ENCODE assay signal across 8 cellular contexts in genomic region chr1:52928083-52928404, GRCh38. TPM values are rescaled to one million over a fixed set of nuclear protein-coding genes. Genes with fewer than 3 reads are reported as not detected.
A peak's percentile ranks its signal among the peaks of the same experiment; 100 is the strongest.
DNase-seq lines count a peak whose midpoint lies in the region; ATAC-seq and TF ChIP-seq lines count a peak whose summit lies in the region.

No MANE protein-coding gene starts in this region.

- H2AFZ ChIP-seq in MM.1S (ENCODE audit: low read length): peak overlapping the region; percentile 98; the same call in 1 of the 2 replicates

- DNase-seq in CD4-positive, alpha-beta T cell: no peak
- no peak for DNase-seq in MM.1S
- DNase-seq in naive thymus-derived CD8-positive, alpha-beta T cell: peak in 1 of 10 donors; percentile 15
- no peak for DNase-seq in NCI-H1694 treated with DMSO at 0.1 percent for 48 hours (lab: John Stamatoyannopoulos, UW)
- DNase-seq in NCI-H526 treated with DMSO at 0.1 percent for 48 hours (lab: John Stamatoyannopoulos, UW): no peak
- DNase-seq in NCI-H748 (lab: John Stamatoyannopoulos, UW; ENCODE audit: unreplicated experiment): no peak

- H3K27me3 Mint-ChIP-seq in CD4-positive, alpha-beta T cell: no peaks in the 10 kb centered on the region
- peaks cover 0 to 10% (median 0%) of the 10 kb centered on the region in 5 donors for H3K27me3 Mint-ChIP-seq in naive thymus-derived CD8-positive, alpha-beta T cell

- CTCF ChIA-PET in CD4-positive, alpha-beta T cell (lab: Charles Lee): no interaction called here

- peaks cover 3% of the 10 kb centered on the region; the same call in 1 of the 2 replicates for H3K79me2 ChIP-seq in MM.1S (ENCODE audit: low read length)

- H3K9me3 Mint-ChIP-seq in CD4-positive, alpha-beta T cell: no peaks in the 10 kb centered on the region
- no peaks in the 10 kb centered on the region for H3K9me3 Mint-ChIP-seq in naive thymus-derived CD8-positive, alpha-beta T cell

- peak overlapping the region; percentile 81 for H3K4me3 Mint-ChIP-seq in CD4-positive, alpha-beta T cell
- H3K4me3 Mint-ChIP-seq in naive thymus-derived CD8-positive, alpha-beta T cell: peak overlapping the region; percentile 82 to 96 (median 90)

- H3K4me2 ChIP-seq in MM.1S (ENCODE audit: low read depth, low read length): peak overlapping the region; percentile 99

- no peaks in the 10 kb centered on the region for H3K27me3 ChIP-seq in CD4-positive, alpha-beta T cell (ENCODE audit: control insufficient read depth, insufficient read depth, low read length)
- H3K27me3 ChIP-seq in MM.1S (replicated peaks; ENCODE audit: insufficient read depth, low read length) (no peaks in the 10 kb centered on the region), endocrine pancreas (ENCODE audit: control insufficient read depth, insufficient read depth, low read length) (no peaks in the 10 kb centered on the region)

- H3K4me3 ChIP-seq in MM.1S (ENCODE audit: low read length) (peak overlapping the region; percentile 88), endocrine pancreas (ENCODE audit: control insufficient read depth, insufficient read depth, low read length) (peak overlapping the region; percentile 62)

- intact Hi-C loops in CD4-positive, alpha-beta T cell (cut with DNase I, micrococcal nuclease): loop anchor here (5.0 to 10.0 kb wide), 5 partner anchors 83 to 1127 kb away; partner anchors contain the start of genes MAGOH (in 1 of the 2), ORC1 (in 1 of the 2), PRPF38A (in 1 of the 2) and TCEANC2 (in 1 of the 2)

- H3K9me2 ChIP-seq in MM.1S (replicated peaks; ENCODE audit: insufficient read depth, low read length): no peaks in the 10 kb centered on the region

- H3K4me1 ChIP-seq in MM.1S (ENCODE audit: low read length): 0 out of 2 replicates have a peak, but pooled peaks cover 2% of the 10 kb centered on the region
- H3K4me1 ChIP-seq in endocrine pancreas (ENCODE audit: control insufficient read depth, insufficient read depth, low read length): no peaks in the 10 kb centered on the region

- H3F3A ChIP-seq in MM.1S (ENCODE audit: insufficient read depth, low read length): no peaks in the 10 kb centered on the region

- POLR2A ChIA-PET in CD4-positive, alpha-beta T cell (lab: Charles Lee): interaction anchor here (0.9 to 1.5 kb wide), 3 partner anchors 10 to 86 kb away, joined by 3 to 11 read pairs (median 7); no protein-coding TSS in a partner anchor
- POLR2A ChIA-PET in naive thymus-derived CD8-positive, alpha-beta T cell (lab: Charles Lee): interaction anchor here (1.5 kb wide), 1 partner anchor 86 kb away, joined by 5 read pairs; no protein-coding TSS in a partner anchor

- H3K4me1 Mint-ChIP-seq in CD4-positive, alpha-beta T cell (ENCODE audit: low read depth): peaks cover 37% of the 10 kb centered on the region
- peaks cover 10 to 36% (median 18%) of the 10 kb centered on the region in 4 donors for H3K4me1 Mint-ChIP-seq in naive thymus-derived CD8-positive, alpha-beta T cell

- no peak for TF ChIP-seq CTCF in CD4-positive, alpha-beta T cell (IDR thresholded peaks at IDR 0.05)
- no peak for TF ChIP-seq CTCF in MM.1S (IDR thresholded peaks at IDR 0.05; ENCODE audit: low read length)

- H3K27ac ChIP-seq in CD4-positive, alpha-beta T cell (ENCODE audit: low read depth, low read length): no peak overlapping the region
- H3K27ac ChIP-seq in MM.1S (ENCODE audit: low read length): no peak overlapping the region

- H3K9ac ChIP-seq in MM.1S (ENCODE audit: low read length) (no peak overlapping the region), endocrine pancreas (ENCODE audit: control insufficient read depth, insufficient read depth, low read length) (peak overlapping the region; percentile 77)

- H3K36me3 ChIP-seq in MM.1S (replicated peaks; ENCODE audit: insufficient read depth, low read length) (no peaks in the 10 kb centered on the region), endocrine pancreas (ENCODE audit: control insufficient read depth, insufficient read depth, low read length) (no peaks in the 10 kb centered on the region)

- no peaks in the 10 kb centered on the region for H3K9me3 ChIP-seq in CD4-positive, alpha-beta T cell (ENCODE audit: control insufficient read depth, low read length)
- H3K9me3 ChIP-seq in MM.1S (replicated peaks; ENCODE audit: insufficient read depth, low read length) (no peaks in the 10 kb centered on the region), endocrine pancreas (ENCODE audit: control insufficient read depth, low read length) (no peaks in the 10 kb centered on the region)

- H3K36me3 Mint-ChIP-seq in CD4-positive, alpha-beta T cell (ENCODE audit: low read depth): peaks cover 4% of the 10 kb centered on the region
- no peaks in the 10 kb centered on the region for H3K36me3 Mint-ChIP-seq in naive thymus-derived CD8-positive, alpha-beta T cell

- peak overlapping the region; percentile 38 for H3K27ac Mint-ChIP-seq in CD4-positive, alpha-beta T cell
- peak overlapping the region in 9 of 10 donors; percentile 65 to 94 (median 89) for H3K27ac Mint-ChIP-seq in naive thymus-derived CD8-positive, alpha-beta T cell

- peak; percentile 4 for ATAC-seq in CD4-positive, alpha-beta T cell (ENCODE audit: poor library complexity)
- peak in 1 of 2 donors; percentile 16 for ATAC-seq in naive thymus-derived CD8-positive, alpha-beta T cell
- ATAC-seq in HG03097 (IDR thresholded peaks at IDR 0.05; ENCODE audit: low FRiP score, unreplicated experiment): no peak

- H4K20me1 ChIP-seq in MM.1S (ENCODE audit: insufficient read depth, low read length): no peaks in the 10 kb centered on the region

RNA-seq across cellular contexts. Expression of gene SCP2, which starts 1.0 kb away (rescaled TPM):
- 10 to 100 TPM; 22.7 to 27.0 TPM for total RNA-seq in CD4-positive, alpha-beta T cell
- 10 to 100 TPM; 44.9 to 46.4 TPM for total RNA-seq in naive thymus-derived CD8-positive, alpha-beta T cell
- polyA plus RNA-seq in naive thymus-derived CD8-positive, alpha-beta T cell: 100 to 1,000 TPM; 117 to 167 (median 147) TPM

RNA-seq across cellular contexts. Expression of gene ECHDC2, which starts 6.5 kb away (rescaled TPM):
- 100 to 1,000 TPM; 121 to 140 TPM for total RNA-seq in CD4-positive, alpha-beta T cell
- 100 to 1,000 TPM; 162 to 172 TPM for total RNA-seq in naive thymus-derived CD8-positive, alpha-beta T cell
- polyA plus RNA-seq in naive thymus-derived CD8-positive, alpha-beta T cell: 10 to 100 TPM; 19.4 to 32.6 (median 23.9) TPM
